ENCODE assay signal across 25 cellular contexts in the genomic region with DNA sequence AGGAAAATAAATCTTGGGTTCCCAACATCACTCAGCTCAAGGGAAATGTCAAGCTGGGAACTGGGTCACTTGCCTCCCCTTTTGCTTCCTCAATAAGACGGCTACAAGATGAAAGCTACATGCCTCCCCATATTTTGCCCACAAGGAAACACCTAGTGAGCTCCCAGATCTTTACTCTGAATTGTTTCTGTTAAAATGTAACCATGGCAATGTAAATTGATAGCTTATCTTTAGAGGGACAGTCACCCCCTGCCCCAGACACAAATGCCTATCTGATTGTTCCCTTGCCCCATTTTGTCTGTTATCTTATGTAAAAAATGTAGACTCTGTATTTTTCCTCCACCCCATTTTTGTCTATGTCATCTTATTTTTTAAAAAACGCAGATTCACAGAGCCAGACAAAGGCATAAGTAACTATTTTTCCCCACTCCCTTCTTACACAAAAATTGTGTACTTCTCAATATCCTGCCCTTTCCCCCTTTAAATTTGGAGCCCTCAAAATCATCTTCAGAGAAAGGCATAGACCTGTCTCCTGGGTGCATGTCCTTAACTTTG.
"Had no signal": no experiment of that assay in that cellular context is flagged by ENCODE, and none has a peak within 500 bp of the region (broad histone marks: within the 10 kb centered on the region; RNA-seq: fewer than 3 reads in every experiment).

No MANE protein-coding gene starts in this region.

- H3K4me3 Mint-ChIP-seq: dendritic cell treated with granulocyte-macrophage colony-stimulating factor and Interleukin-4, amounts not matched to agents 40 ng/mL and 50 ng/mL, for 4 days; naive thymus-derived CD4-positive, alpha-beta T cell; nephron; neural progenitor cell; stimulated activated effector memory CD8-positive, alpha-beta T cell treated with anti-CD3 and anti-CD28 coated beads, Interleukin-12 subunit alpha, Interleukin-12 subunit beta, amount 100 ng/mL, for 72 hours; type B pancreatic cell had no signal

- H3K9ac ChIP-seq: neural progenitor cell, parathyroid adenoma had no signal

- H3K4me3 ChIP-seq: esophagus squamous epithelium, left lung, neural progenitor cell, prostate gland, right atrium auricular region, sigmoid colon, testis, tibial artery had no signal

- H3K4me1 ChIP-seq: esophagus squamous epithelium, left lung, neural progenitor cell, parathyroid adenoma, prostate gland, right atrium auricular region, sigmoid colon, testis, tibial artery had no signal

- H3K4me1 Mint-ChIP-seq: naive thymus-derived CD4-positive, alpha-beta T cell; nephron; stimulated activated effector memory CD8-positive, alpha-beta T cell treated with anti-CD3 and anti-CD28 coated beads, Interleukin-12 subunit alpha, Interleukin-12 subunit beta, amount 100 ng/mL, for 72 hours had no signal

- H3K36me3 Mint-ChIP-seq: naive thymus-derived CD4-positive, alpha-beta T cell; stimulated activated effector memory CD8-positive, alpha-beta T cell treated with anti-CD3 and anti-CD28 coated beads, Interleukin-12 subunit alpha, Interleukin-12 subunit beta, amount 100 ng/mL, for 72 hours; type B pancreatic cell had no signal

- H3K4me2 ChIP-seq: neural progenitor cell had no signal

- H3K9me3 ChIP-seq: esophagus squamous epithelium, left lung, prostate gland, right atrium auricular region, sigmoid colon, testis, tibial artery had no signal

- H3K27me3 ChIP-seq: esophagus squamous epithelium, left lung, neural progenitor cell, right atrium auricular region, sigmoid colon, testis, tibial artery had no signal

- H3K27me3 Mint-ChIP-seq: dendritic cell treated with granulocyte-macrophage colony-stimulating factor and Interleukin-4, amounts not matched to agents 40 ng/mL and 50 ng/mL, for 4 days had no signal

- H3K79me2 ChIP-seq: parathyroid adenoma had no signal

- H3K27ac Mint-ChIP-seq: dendritic cell treated with granulocyte-macrophage colony-stimulating factor and Interleukin-4, amounts not matched to agents 40 ng/mL and 50 ng/mL, for 4 days; naive thymus-derived CD4-positive, alpha-beta T cell; nephron; neural progenitor cell; stimulated activated effector memory CD8-positive, alpha-beta T cell treated with anti-CD3 and anti-CD28 coated beads, Interleukin-12 subunit alpha, Interleukin-12 subunit beta, amount 100 ng/mL, for 72 hours; type B pancreatic cell had no signal

- DNase-seq: effector CD8-positive, alpha-beta T cell; esophagus squamous epithelium; foreskin melanocyte; kidney; left lung; mesenchymal stem cell; midbrain; naive thymus-derived CD4-positive, alpha-beta T cell; sigmoid colon; stimulated activated CD4-positive, alpha-beta T cell treated with anti-CD3 and anti-CD28 coated beads, Interleukin-2, amount 100 ng/mL, for 24 hours; stimulated activated CD4-positive, alpha-beta T cell treated with anti-CD3 and anti-CD28 coated beads, Interleukin-4, amount 100 ng/mL, for 24 hours; stimulated activated naive CD4-positive, alpha-beta T cell treated with Interleukin-2 at 50 U/mL for 16 hours; substantia nigra; testis; tibial artery had no signal

- H3K36me3 ChIP-seq: esophagus squamous epithelium, left lung, neural progenitor cell, prostate gland, right atrium auricular region, sigmoid colon, tibial artery had no signal

- H3K27ac ChIP-seq: esophagus squamous epithelium, left lung, neural progenitor cell, parathyroid adenoma, prostate gland, right atrium auricular region, sigmoid colon, testis, tibial artery had no signal

- H3K9me3 Mint-ChIP-seq: nephron, neural progenitor cell had no signal

- H2AFZ ChIP-seq: neural progenitor cell, parathyroid adenoma had no signal

- ATAC-seq: left lung; naive thymus-derived CD4-positive, alpha-beta T cell; stimulated activated effector memory CD8-positive, alpha-beta T cell treated with anti-CD3 and anti-CD28 coated beads, Interleukin-12 subunit alpha, Interleukin-12 subunit beta, amount 100 ng/mL, for 72 hours had no signal

- FAIRE-seq: colon, endometrium, kidney had no signal
